11 cellular contexts compared by ENCODE assay signal in genomic region chr7:104922187-104923009, GRCh38.
DNase-seq lines count a peak whose midpoint lies in the region; ATAC-seq and TF ChIP-seq lines count a peak whose summit lies in the region.
"Had no signal": no experiment of that assay in that cellular context is flagged by ENCODE, and none has a peak within 500 bp of the region (broad histone marks: within the 10 kb centered on the region; RNA-seq: fewer than 3 reads in every experiment).

No MANE protein-coding gene starts in this region.

- TF ChIP-seq CTCF in Peyer's patch (IDR thresholded peaks at IDR 0.05) (no peak), heart left ventricle (IDR thresholded peaks at IDR 0.05) (no peak)

- no peaks in the 10 kb centered on the region for H3K27me3 Mint-ChIP-seq in stimulated activated memory B cell treated with anti-CD40 and anti-IgM and Interleukin-4, amounts not matched to agents 10 μg/mL and 1 μg/mL and 100 μg/mL, for 72 hours
- H3K27me3 Mint-ChIP-seq: activated naive CD8-positive, alpha-beta T cell had no signal

- H3K27ac ChIP-seq in Peyer's patch (peak overlapping the region in 3 of 4 donors; percentile 15 to 82 (median 65)), heart left ventricle (peak overlapping the region in 7 of 12 donors; percentile 21 to 78 (median 61))

- intact Hi-C loops in heart left ventricle (cut with DNase I) = loop anchor here in 6 of 10 donors (1.0 to 10.0 kb wide), 9 partner anchors 21 to 566 kb away; no protein-coding TSS in a partner anchor

- H3K27me3 ChIP-seq in Peyer's patch (no peaks in the 10 kb centered on the region), heart left ventricle (no peaks in the 10 kb centered on the region)

- no peak for DNase-seq in Peyer's patch
- DNase-seq in heart left ventricle = no peak
- no peak for DNase-seq in NCI-H1417 treated with DMSO at 0.1 percent for 48 hours (lab: John Stamatoyannopoulos, UW)
- DNase-seq in amygdala (lab: John Stamatoyannopoulos, UW) = no peak
- DNase-seq in activated CD4-positive, alpha-beta T cell treated with anti-CD3 and anti-CD28 coated beads, Interleukin-2, amount 50 U/mL, for 48 hours = no peak
- no peak for DNase-seq in activated naive CD4-positive, alpha-beta T cell (lab: John Stamatoyannopoulos, UW)

- H3K9me3 ChIP-seq in Peyer's patch (no peaks in the 10 kb centered on the region), heart left ventricle (no peaks in the 10 kb centered on the region)

- H3K4me3 ChIP-seq in Peyer's patch = peak overlapping the region in 1 of 4 donors; percentile 10
- H3K4me3 ChIP-seq in heart left ventricle = no peak overlapping the region
- H3K4me3 ChIP-seq: GM12878 had no signal

- H3K36me3 Mint-ChIP-seq in stimulated activated memory B cell treated with anti-CD40 and anti-IgM and Interleukin-4, amounts not matched to agents 10 μg/mL and 1 μg/mL and 100 μg/mL, for 72 hours = no peaks in the 10 kb centered on the region
- H3K36me3 Mint-ChIP-seq: activated naive CD8-positive, alpha-beta T cell; natural killer cell had no signal

- TF ChIP-seq POLR2A in Peyer's patch (IDR thresholded peaks at IDR 0.05) (no peak), heart left ventricle (IDR thresholded peaks at IDR 0.05) (no peak)

- no peaks in the 10 kb centered on the region for H3K9me3 Mint-ChIP-seq in stimulated activated memory B cell treated with anti-CD40 and anti-IgM and Interleukin-4, amounts not matched to agents 10 μg/mL and 1 μg/mL and 100 μg/mL, for 72 hours
- H3K9me3 Mint-ChIP-seq: natural killer cell had no signal

- WGBS in heart left ventricle, 4 donors = 61 to 69% (median 63%) methylated on average over 5 of the region's 5 CpGs

- H3K4me3 Mint-ChIP-seq in stimulated activated memory B cell treated with anti-CD40 and anti-IgM and Interleukin-4, amounts not matched to agents 10 μg/mL and 1 μg/mL and 100 μg/mL, for 72 hours = no peak overlapping the region
- H3K4me3 Mint-ChIP-seq: activated naive CD8-positive, alpha-beta T cell; natural killer cell had no signal

- peak; percentile 10 for ATAC-seq in GM21529 (IDR thresholded peaks at IDR 0.05; ENCODE audit: unreplicated experiment)
- peak in 1 of 4 donors; percentile 45 for ATAC-seq in heart left ventricle
- no peak for ATAC-seq in stimulated activated memory B cell treated with anti-CD40 and anti-IgM and Interleukin-4, amounts not matched to agents 10 μg/mL and 1 μg/mL and 100 μg/mL, for 72 hours

- H3K4me1 ChIP-seq in Peyer's patch (peaks cover 0 to 32% (median 0%) of the 10 kb centered on the region in 4 donors), heart left ventricle (peaks cover 0 to 21% (median 9%) of the 10 kb centered on the region in 12 donors)

- H3K27ac Mint-ChIP-seq in stimulated activated memory B cell treated with anti-CD40 and anti-IgM and Interleukin-4, amounts not matched to agents 10 μg/mL and 1 μg/mL and 100 μg/mL, for 72 hours = peak overlapping the region; percentile 59
- H3K27ac Mint-ChIP-seq: activated naive CD8-positive, alpha-beta T cell had no signal

- H3K4me1 Mint-ChIP-seq in stimulated activated memory B cell treated with anti-CD40 and anti-IgM and Interleukin-4, amounts not matched to agents 10 μg/mL and 1 μg/mL and 100 μg/mL, for 72 hours = peaks cover 7% of the 10 kb centered on the region
- H3K4me1 Mint-ChIP-seq: natural killer cell had no signal

- H3K36me3 ChIP-seq in Peyer's patch = no peaks in the 10 kb centered on the region
- H3K36me3 ChIP-seq in heart left ventricle = no peaks in the 10 kb centered on the region
